Comparison of ENCODE assay signal across 1 cellular context in the genomic region with DNA sequence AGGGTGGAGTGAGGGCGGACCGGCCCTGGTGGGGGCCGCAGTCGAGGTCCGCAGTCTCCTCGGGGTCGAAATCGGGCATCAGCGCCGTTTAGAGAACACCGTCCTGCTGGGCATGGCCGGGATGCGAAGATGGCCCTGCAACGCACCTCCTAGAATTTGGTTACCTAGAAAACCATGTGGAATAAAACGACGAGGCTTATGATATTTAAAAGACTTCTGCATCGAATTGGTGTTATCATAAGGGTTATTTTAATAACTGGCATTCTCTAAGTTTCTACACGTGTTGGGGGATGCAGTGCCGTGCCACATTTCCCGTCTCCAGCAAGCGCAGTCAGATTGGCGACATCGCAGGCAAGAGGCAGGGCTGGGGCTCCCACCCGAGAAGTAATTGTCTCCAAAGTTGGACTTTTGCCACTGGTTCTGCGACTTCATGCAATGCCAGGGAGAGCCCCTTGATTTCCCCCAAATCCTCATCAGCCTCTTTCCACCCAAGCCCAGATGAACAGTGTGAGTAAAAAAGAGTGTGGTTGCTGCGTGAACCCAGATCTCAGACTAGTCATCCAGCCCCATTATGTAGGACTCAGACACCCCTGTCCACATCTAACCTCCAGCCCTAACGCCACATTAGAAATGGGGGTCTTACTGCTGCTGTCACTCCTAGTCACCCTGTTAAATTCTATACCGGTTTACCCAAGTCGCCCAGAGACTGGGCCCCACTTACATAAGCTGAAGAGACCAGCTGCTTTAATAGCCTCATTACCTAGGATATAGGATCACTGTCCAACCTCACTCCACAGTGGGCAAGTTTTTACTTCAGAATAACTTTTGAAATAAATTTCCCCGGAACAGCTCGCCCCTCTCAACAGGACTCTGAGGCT.
TF ChIP-seq lines count a peak whose summit lies in the region.

No MANE protein-coding gene starts in this region.

TF ChIP-seq in HepG2, 621 proteins besides CTCF, POLR2A, EP300 and RAD21 (continued from another document):
- TF ChIP-seq, protein P1, sequence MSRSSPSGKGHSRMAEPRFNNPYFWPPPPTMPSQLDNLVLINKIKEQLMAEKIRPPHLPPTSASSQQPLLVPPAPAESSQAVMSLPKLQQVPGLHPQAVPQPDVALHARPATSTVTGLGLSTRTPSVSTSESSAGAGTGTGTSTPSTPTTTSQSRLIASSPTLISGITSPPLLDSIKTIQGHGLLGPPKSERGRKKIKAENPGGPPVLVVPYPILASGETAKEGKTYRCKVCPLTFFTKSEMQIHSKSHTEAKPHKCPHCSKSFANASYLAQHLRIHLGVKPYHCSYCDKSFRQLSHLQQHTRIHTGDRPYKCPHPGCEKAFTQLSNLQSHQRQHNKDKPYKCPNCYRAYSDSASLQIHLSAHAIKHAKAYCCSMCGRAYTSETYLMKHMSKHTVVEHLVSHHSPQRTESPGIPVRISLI (CRISPR knock-in tag; IDR thresholded peaks at IDR 0.05; ENCODE audit: borderline replicate concordance) = no peak
- TF ChIP-seq CREM (IDR thresholded peaks at IDR 0.05) (0 out of 2 replicates have a peak, but pooled peaks have one; percentile 6), CREM (CRISPR knock-in tag; IDR thresholded peaks at IDR 0.05) (no peak), NONO (IDR thresholded peaks at IDR 0.05) (no peak), NONO (CRISPR knock-in tag; conservative IDR thresholded peaks at IDR 0.05) (0 out of 2 replicates have a peak, but pooled peaks have one; percentile 5), POLR2G (IDR thresholded peaks at IDR 0.05; ENCODE audit: low read depth, low read length) (peak; percentile 56), MAZ (IDR thresholded peaks at IDR 0.05; ENCODE audit: borderline replicate concordance, low read depth, low read length) (0 out of 2 replicates have a peak, but pooled peaks have one; percentile 1), MAZ (CRISPR knock-in tag; IDR thresholded peaks at IDR 0.05; ENCODE audit: low read depth) (no peak), TFDP2 (CRISPR knock-in tag; IDR thresholded peaks at IDR 0.05) (no peak)
- TF ChIP-seq, protein P2, sequence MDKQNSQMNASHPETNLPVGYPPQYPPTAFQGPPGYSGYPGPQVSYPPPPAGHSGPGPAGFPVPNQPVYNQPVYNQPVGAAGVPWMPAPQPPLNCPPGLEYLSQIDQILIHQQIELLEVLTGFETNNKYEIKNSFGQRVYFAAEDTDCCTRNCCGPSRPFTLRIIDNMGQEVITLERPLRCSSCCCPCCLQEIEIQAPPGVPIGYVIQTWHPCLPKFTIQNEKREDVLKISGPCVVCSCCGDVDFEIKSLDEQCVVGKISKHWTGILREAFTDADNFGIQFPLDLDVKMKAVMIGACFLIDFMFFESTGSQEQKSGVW (CRISPR knock-in tag; IDR thresholded peaks at IDR 0.05; ENCODE audit: borderline replicate concordance) = 0 out of 2 replicates have a peak, but pooled peaks have one; percentile 61
- TF ChIP-seq, protein P3, sequence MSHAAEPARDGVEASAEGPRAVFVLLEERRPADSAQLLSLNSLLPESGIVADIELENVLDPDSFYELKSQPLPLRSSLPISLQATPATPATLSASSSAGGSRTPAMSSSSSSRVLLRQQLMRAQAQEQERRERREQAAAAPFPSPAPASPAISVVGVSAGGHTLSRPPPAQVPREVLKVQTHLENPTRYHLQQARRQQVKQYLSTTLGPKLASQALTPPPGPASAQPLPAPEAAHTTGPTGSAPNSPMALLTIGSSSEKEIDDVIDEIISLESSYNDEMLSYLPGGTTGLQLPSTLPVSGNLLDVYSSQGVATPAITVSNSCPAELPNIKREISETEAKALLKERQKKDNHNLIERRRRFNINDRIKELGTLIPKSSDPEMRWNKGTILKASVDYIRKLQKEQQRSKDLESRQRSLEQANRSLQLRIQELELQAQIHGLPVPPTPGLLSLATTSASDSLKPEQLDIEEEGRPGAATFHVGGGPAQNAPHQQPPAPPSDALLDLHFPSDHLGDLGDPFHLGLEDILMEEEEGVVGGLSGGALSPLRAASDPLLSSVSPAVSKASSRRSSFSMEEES (CRISPR knock-in tag; IDR thresholded peaks at IDR 0.05) = no peak
